Comparison of ENCODE assay signal across 10 cellular contexts in the genomic region with DNA sequence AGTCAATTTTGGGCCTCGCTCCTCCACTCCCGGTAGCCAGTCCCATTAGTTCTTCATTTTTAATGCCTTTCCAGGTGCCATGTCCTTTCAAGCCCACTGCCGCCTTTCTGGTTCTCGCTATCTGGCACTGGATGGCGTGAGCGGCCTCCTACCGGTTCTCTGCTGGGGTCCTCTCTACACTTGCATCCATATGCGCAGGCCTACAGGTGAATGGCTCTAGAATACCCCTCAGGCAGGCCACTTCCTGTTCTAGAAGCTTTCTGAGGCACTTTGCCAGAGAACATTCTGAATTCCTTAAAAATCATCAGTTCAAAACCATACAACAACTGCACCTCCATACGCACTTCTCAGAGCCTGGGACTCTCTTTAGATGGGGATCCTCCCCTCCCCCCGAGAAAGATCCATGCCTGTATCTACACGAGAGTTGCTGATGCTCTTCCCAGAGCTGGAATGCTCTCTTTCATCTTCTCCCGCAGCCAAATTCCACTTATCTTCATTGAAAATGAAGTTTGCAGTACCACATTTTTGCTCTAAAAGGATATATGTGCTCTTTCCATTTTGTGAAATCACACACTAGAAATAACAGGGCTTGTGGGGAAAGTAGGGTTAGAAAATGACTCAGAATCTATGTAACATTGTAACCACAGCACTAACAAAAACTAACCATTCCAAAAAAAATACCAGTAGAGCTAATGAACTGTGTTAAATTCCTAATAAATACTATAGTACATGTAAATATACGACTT. TPM values are rescaled to one million over a fixed set of nuclear protein-coding genes. Genes with fewer than 3 reads are reported as not detected.
DNase-seq lines count a peak whose midpoint lies in the region; ATAC-seq and TF ChIP-seq lines count a peak whose summit lies in the region.
"Had no signal": no experiment of that assay in that cellular context is flagged by ENCODE, and none has a peak within 500 bp of the region (broad histone marks: within the 10 kb centered on the region; RNA-seq: fewer than 3 reads in every experiment).

No MANE protein-coding gene starts in this region.

- peak overlapping the region; percentile 99 for H3K27ac ChIP-seq in hepatocyte
- peak overlapping the region; percentile 63 to 97 for H3K27ac ChIP-seq in thoracic aorta

- H3K36me3 Mint-ChIP-seq in activated T-cell treated with anti-CD3 and anti-CD28 coated beads, Interleukin-2, amount 50 U/mL, for 24 hours (ENCODE audit: low read depth) = no peaks in the 10 kb centered on the region
- H3K36me3 Mint-ChIP-seq in activated CD8-positive, alpha-beta T cell treated with anti-CD3 and anti-CD28 coated beads for 36 hours (ENCODE audit: low read depth) = no peaks in the 10 kb centered on the region

- H3K9me3 Mint-ChIP-seq in activated T-cell treated with anti-CD3 and anti-CD28 coated beads, Interleukin-2, amount 50 U/mL, for 24 hours = no peaks in the 10 kb centered on the region
- H3K9me3 Mint-ChIP-seq in activated CD8-positive, alpha-beta T cell treated with anti-CD3 and anti-CD28 coated beads for 36 hours = no peaks in the 10 kb centered on the region

- peaks cover 25% of the 10 kb centered on the region for H3K4me1 ChIP-seq in hepatocyte (ENCODE audit: insufficient read depth)
- peaks cover 30 to 60% of the 10 kb centered on the region in 2 donors for H3K4me1 ChIP-seq in thoracic aorta (ENCODE audit: control insufficient read depth in 1 of 2, low read depth in 2 of 2)

- H3K4me1 Mint-ChIP-seq in activated T-cell treated with anti-CD3 and anti-CD28 coated beads, Interleukin-2, amount 50 U/mL, for 24 hours (ENCODE audit: low read depth) = peaks cover 13% of the 10 kb centered on the region
- peaks cover 11% of the 10 kb centered on the region for H3K4me1 Mint-ChIP-seq in activated CD8-positive, alpha-beta T cell treated with anti-CD3 and anti-CD28 coated beads for 36 hours (ENCODE audit: low read depth)

- CTCF ChIA-PET in activated CD8-positive, alpha-beta T cell treated with anti-CD3 and anti-CD28 coated beads for 36 hours (lab: Charles Lee) = interaction anchor here (1.2 kb wide), 1 partner anchor 11 kb away, joined by 3 read pairs; no protein-coding TSS in a partner anchor

- POLR2A ChIA-PET in activated CD8-positive, alpha-beta T cell treated with anti-CD3 and anti-CD28 coated beads for 36 hours (lab: Charles Lee) = no interaction called here

- H3K9me2 ChIP-seq in hepatocyte (replicated peaks; ENCODE audit: insufficient read depth) = no peaks in the 10 kb centered on the region

- ATAC-seq in activated CD8-positive, alpha-beta T cell treated with anti-CD3 and anti-CD28 coated beads for 36 hours = no peak
- no peak for ATAC-seq in thoracic aorta (ENCODE audit: insufficient number of reproducible peaks, low FRiP score, low read depth)
- ATAC-seq in Right ventricle myocardium superior (ENCODE audit: poor library complexity) = no peak

- H2AFZ ChIP-seq in hepatocyte = no peak overlapping the region

- H3K27me3 ChIP-seq in hepatocyte = no peaks in the 10 kb centered on the region
- no peaks in the 10 kb centered on the region for H3K27me3 ChIP-seq in thoracic aorta (replicated peaks; ENCODE audit: insufficient read depth)
- H3K27me3 ChIP-seq: pancreas had no signal

- H3K4me3 ChIP-seq in hepatocyte = no peak overlapping the region
- peak overlapping the region; percentile 90 for H3K4me3 ChIP-seq in thoracic aorta

- peaks cover 22% of the 10 kb centered on the region for H3K79me2 ChIP-seq in hepatocyte

- peaks cover 66% of the 10 kb centered on the region for H3K27me3 Mint-ChIP-seq in activated T-cell treated with anti-CD3 and anti-CD28 coated beads, Interleukin-2, amount 50 U/mL, for 24 hours
- H3K27me3 Mint-ChIP-seq in activated CD8-positive, alpha-beta T cell treated with anti-CD3 and anti-CD28 coated beads for 36 hours = peaks cover 41% of the 10 kb centered on the region

- no peak overlapping the region for H3K27ac Mint-ChIP-seq in activated T-cell treated with anti-CD3 and anti-CD28 coated beads, Interleukin-2, amount 50 U/mL, for 24 hours
- no peak overlapping the region for H3K27ac Mint-ChIP-seq in activated CD8-positive, alpha-beta T cell treated with anti-CD3 and anti-CD28 coated beads for 36 hours

- H3K36me3 ChIP-seq in hepatocyte (replicated peaks; ENCODE audit: insufficient read depth, low read depth) = no peaks in the 10 kb centered on the region
- H3K36me3 ChIP-seq in thoracic aorta = no peaks in the 10 kb centered on the region
- H3K36me3 ChIP-seq: pancreas had no signal

- H3K4me2 ChIP-seq in hepatocyte = peak overlapping the region; percentile 85

- H3K4me3 Mint-ChIP-seq in activated T-cell treated with anti-CD3 and anti-CD28 coated beads, Interleukin-2, amount 50 U/mL, for 24 hours = peak overlapping the region; percentile 45
- peak overlapping the region; percentile 43 for H3K4me3 Mint-ChIP-seq in activated CD8-positive, alpha-beta T cell treated with anti-CD3 and anti-CD28 coated beads for 36 hours

- H3K9me3 ChIP-seq in hepatocyte (ENCODE audit: low read depth) = no peaks in the 10 kb centered on the region
- H3K9me3 ChIP-seq in thoracic aorta = no peaks in the 10 kb centered on the region
- H3K9me3 ChIP-seq: pancreas had no signal

- intact Hi-C loops in activated CD8-positive, alpha-beta T cell treated with anti-CD3 and anti-CD28 coated beads for 36 hours (cut with micrococcal nuclease) = no loop called here
- intact Hi-C loops in Right ventricle myocardium superior (cut with DNase I) = loop anchor here (10.0 kb wide), 2 partner anchors 175 to 255 kb away; no protein-coding TSS in a partner anchor

- no peak for DNase-seq in activated T-cell treated with anti-CD3 and anti-CD28 coated beads, Interleukin-2, amount 50 U/mL, for 24 hours
- DNase-seq in activated T-cell treated with anti-CD3 and anti-CD28 coated beads for 4 hours = no peak
- DNase-seq in activated CD8-positive, alpha-beta T cell treated with anti-CD3 and anti-CD28 coated beads for 36 hours = no peak
- no peak for DNase-seq in hepatocyte (ENCODE audit: low spot score)
- no peak for DNase-seq in thoracic aorta (ENCODE audit: low spot score)
- DNase-seq in NCI-H1092 (lab: John Stamatoyannopoulos, UW) = no peak
- no peak for DNase-seq in Right ventricle myocardium superior
- no peak for DNase-seq in cerebellum (ENCODE audit: low spot score)
- DNase-seq: NCI-H226 had no signal

- no peak for TF ChIP-seq CTCF in activated CD8-positive, alpha-beta T cell treated with anti-CD3 and anti-CD28 coated beads for 36 hours (IDR thresholded peaks at IDR 0.05)
- TF ChIP-seq CTCF in hepatocyte (IDR thresholded peaks at IDR 0.05; ENCODE audit: poor library complexity) (no peak), thoracic aorta (IDR thresholded peaks at IDR 0.05) (no peak)

- H4K20me1 ChIP-seq in hepatocyte (ENCODE audit: insufficient read depth, poor library complexity, severe bottlenecking) = no peaks in the 10 kb centered on the region

- 64% methylated on average over 13 of the region's 13 CpGs for WGBS in hepatocyte (ENCODE audit: low lambda C conversion rate, missing lambda C conversion rate)

RNA-seq across cellular contexts. Expression of a gene that starts 1.4 kb away (rescaled TPM):
- under 1 TPM in 1 of 2 experiments, not detected in 1; 0.20 TPM for total RNA-seq in activated CD8-positive, alpha-beta T cell treated with anti-CD3 and anti-CD28 coated beads for 36 hours
- total RNA-seq in hepatocyte (38.0 and 39.9 TPM in 2 replicates), thoracic aorta (10 to 100 TPM; 30.1 to 72.6 TPM), Right ventricle myocardium superior (5.0 TPM), cerebellum (34.2 TPM)
- 10.2 and 15.6 TPM in 2 replicates for polyA plus RNA-seq in hepatocyte
